8 cellular contexts compared by ENCODE assay signal in genomic region chr2:186503827-186504606, GRCh38. TPM values are rescaled to one million over a fixed set of nuclear protein-coding genes. Genes with fewer than 3 reads are reported as not detected.
DNase-seq lines count a peak whose midpoint lies in the region; ATAC-seq, FAIRE-seq and TF ChIP-seq lines count a peak whose summit lies in the region.

No MANE protein-coding gene starts in this region.

- peak; percentile 74 for TF ChIP-seq CTCF in C4-2B (conservative IDR thresholded peaks at IDR 0.05)
- peak; percentile 53 for TF ChIP-seq CTCF in fibroblast of mammary gland (conservative IDR thresholded peaks at IDR 0.05; ENCODE audit: control insufficient read depth, insufficient read depth, low read depth, low read length)

- TF ChIP-seq RAD21 in Ishikawa (IDR thresholded peaks at IDR 0.05; ENCODE audit: low read depth): peak; percentile 64

- no peaks in the 10 kb centered on the region for H3K4me1 ChIP-seq in small intestine (ENCODE audit: control insufficient read depth in 2 of 2, insufficient read depth in 1 of 2, low read depth in 1 of 2, low read length in 1 of 2)

- FAIRE-seq in small intestine (lab: Jason Lieb, UNC): peak; percentile 86

- H3K36me3 ChIP-seq in small intestine (ENCODE audit: control insufficient read depth in 2 of 2, insufficient read depth in 2 of 2, low read length in 2 of 2): peaks cover 5 to 22% of the 10 kb centered on the region in 2 donors

- no peak for TF ChIP-seq EP300 in Ishikawa (IDR thresholded peaks at IDR 0.05; ENCODE audit: borderline replicate concordance)

- WGBS in small intestine, 3 donors: 56 to 74% (median 66%) methylated on average over 5 of the region's 5 CpGs

- H3K9me3 ChIP-seq in small intestine (ENCODE audit: control insufficient read depth, low read depth): no peaks in the 10 kb centered on the region

- DNase-seq in SK-N-DZ (ENCODE audit: low spot score) (peak; percentile 29), fibroblast of mammary gland (ENCODE audit: low read depth) (peak; percentile 51), small intestine (peak; percentile 37), posterior cingulate gyrus (no peak)

- H3K27me3 ChIP-seq in small intestine (ENCODE audit: control insufficient read depth in 2 of 2, insufficient read depth in 2 of 2, low read length in 2 of 2): no peaks in the 10 kb centered on the region

- H3K4me3 ChIP-seq in fibroblast of mammary gland (ENCODE audit: control insufficient read depth, low read depth, low read length) (no peak overlapping the region), small intestine (ENCODE audit: low read depth in 1 of 2, low read length in 2 of 2) (no peak overlapping the region)

- ATAC-seq in GM18868 (IDR thresholded peaks at IDR 0.05; ENCODE audit: unreplicated experiment) (peak; percentile 68), HG03095 (IDR thresholded peaks at IDR 0.05; ENCODE audit: unreplicated experiment) (no peak)

- H3K27ac ChIP-seq in C4-2B (no peak overlapping the region), small intestine (ENCODE audit: low read depth in 1 of 2, low read length in 1 of 2) (no peak overlapping the region)

- intact Hi-C loops in posterior cingulate gyrus (cut with DNase I): loop anchor here (1.0 kb wide), 1 partner anchor 138 kb away; no protein-coding TSS in a partner anchor

TF ChIP-seq in Ishikawa, 13 proteins besides CTCF, POLR2A, EP300 and RAD21:
- TF ChIP-seq MAX (IDR thresholded peaks at IDR 0.05): no peak
- no peak for TF ChIP-seq ZBTB7A (IDR thresholded peaks at IDR 0.05; ENCODE audit: low read depth)
- TF ChIP-seq, protein P1, sequence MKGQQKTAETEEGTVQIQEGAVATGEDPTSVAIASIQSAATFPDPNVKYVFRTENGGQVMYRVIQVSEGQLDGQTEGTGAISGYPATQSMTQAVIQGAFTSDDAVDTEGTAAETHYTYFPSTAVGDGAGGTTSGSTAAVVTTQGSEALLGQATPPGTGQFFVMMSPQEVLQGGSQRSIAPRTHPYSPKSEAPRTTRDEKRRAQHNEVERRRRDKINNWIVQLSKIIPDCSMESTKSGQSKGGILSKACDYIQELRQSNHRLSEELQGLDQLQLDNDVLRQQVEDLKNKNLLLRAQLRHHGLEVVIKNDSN (IDR thresholded peaks at IDR 0.05): no peak
- TF ChIP-seq CEBPB (IDR thresholded peaks at IDR 0.05): no peak
- TF ChIP-seq NFIC (IDR thresholded peaks at IDR 0.05): no peak
- no peak for TF ChIP-seq TAF1 (IDR thresholded peaks at IDR 0.05; ENCODE audit: low read depth)
TF ChIP-seq in Ishikawa: peak in this region for 0.

RNA-seq across cellular contexts. Expression of gene ZC3H15, which starts 18.0 kb away (rescaled TPM):
- polyA plus RNA-seq in SK-N-DZ (2014; cell fraction: cytosol; rRNA removed): 85.3 and 86.5 TPM in 2 replicates
- polyA plus RNA-seq in SK-N-DZ (2014; cell fraction: nucleus; rRNA removed): 101 and 103 TPM in 2 replicates
- polyA plus RNA-seq in small intestine: 100 to 1,000 TPM in 1 of 3 donors, 10 to 100 TPM in 2; 60.0 to 101 (median 61.1) TPM

Comparison
In these comparisons a context has a peak if more than half of its experiments do, and no peak if none do; other contexts are left out.
1. DNase-seq: peak in SK-N-DZ (single experiment), fibroblast of mammary gland (single experiment) and small intestine (single experiment); none in posterior cingulate gyrus (0 of 10).